Comparison of ENCODE assay signal across 8 cellular contexts in genomic region chr12:51393676-51394545, GRCh38. TPM values are rescaled to one million over a fixed set of nuclear protein-coding genes. Genes with fewer than 3 reads are reported as not detected.
A peak's percentile ranks its signal among the peaks of the same experiment; 100 is the strongest.
DNase-seq lines count a peak whose midpoint lies in the region; ATAC-seq and TF ChIP-seq lines count a peak whose summit lies in the region.

No MANE protein-coding gene starts in this region.

- CTCF ChIA-PET in BJ (lab: Yijun Ruan, JAX): interaction anchor here (1.0 to 2.4 kb wide), 3 partner anchors 10 to 28 kb away, joined by 4 to 14 read pairs (median 5); no protein-coding TSS in a partner anchor

- H3K9ac ChIP-seq in OCI-LY3 (ENCODE audit: low read length): peak overlapping the region; percentile 88

- peaks cover 35% of the 10 kb centered on the region for H3K79me2 ChIP-seq in OCI-LY3 (ENCODE audit: low read length)

- no peaks in the 10 kb centered on the region for H3K9me3 ChIP-seq in OCI-LY3 (ENCODE audit: insufficient read depth, low read length)
- no peaks in the 10 kb centered on the region for H3K9me3 ChIP-seq in upper lobe of right lung

- no peak overlapping the region for H3K4me3 ChIP-seq in BJ (ENCODE audit: low read depth, low read length)
- peak overlapping the region; percentile 80 for H3K4me3 ChIP-seq in OCI-LY3 (ENCODE audit: low read length)
- no peak overlapping the region for H3K4me3 ChIP-seq in lower leg skin (ENCODE audit: low read depth, poor library complexity, severe bottlenecking)
- no peak overlapping the region for H3K4me3 ChIP-seq in upper lobe of right lung

- H2AFZ ChIP-seq in OCI-LY3 (ENCODE audit: low read depth, low read length): no peak overlapping the region

- TF ChIP-seq CTCF in BJ (IDR thresholded peaks at IDR 0.05; ENCODE audit: insufficient read depth, low read depth, low read length) (no peak), OCI-LY3 (IDR thresholded peaks at IDR 0.05; ENCODE audit: low read depth, low read length) (no peak), lower leg skin (IDR thresholded peaks at IDR 0.05) (no peak), upper lobe of right lung (IDR thresholded peaks at IDR 0.05) (no peak)

- 70 to 73% methylated on average over 14 of the region's 14 CpGs for WGBS in lower leg skin, 2 donors

- POLR2A ChIA-PET in BJ (lab: Charles Lee): interaction anchor here (1.6 kb wide), 1 partner anchor 22 kb away, joined by 4 read pairs; no protein-coding TSS in a partner anchor

- TF ChIP-seq POLR2A in lower leg skin (IDR thresholded peaks at IDR 0.05): no peak

- peaks cover 77% of the 10 kb centered on the region for H3K4me1 ChIP-seq in OCI-LY3 (ENCODE audit: low read length)
- H3K4me1 ChIP-seq in upper lobe of right lung: peaks cover 10% of the 10 kb centered on the region

- no peaks in the 10 kb centered on the region for H4K20me1 ChIP-seq in OCI-LY3 (ENCODE audit: insufficient read depth, low read length)

- peak overlapping the region; percentile 96 for H3K27ac ChIP-seq in OCI-LY3 (ENCODE audit: low read length)
- no peak overlapping the region for H3K27ac ChIP-seq in upper lobe of right lung

- H3K36me3 ChIP-seq in BJ (ENCODE audit: control insufficient read depth, insufficient read depth, low read length) (no peaks in the 10 kb centered on the region), OCI-LY3 (replicated peaks; ENCODE audit: low read depth, low read length) (peaks cover 4% of the 10 kb centered on the region), upper lobe of right lung (no peaks in the 10 kb centered on the region)

- H3K27me3 ChIP-seq in BJ (ENCODE audit: control insufficient read depth, insufficient read depth, low read length) (no peaks in the 10 kb centered on the region), OCI-LY3 (ENCODE audit: low read depth, low read length) (no peaks in the 10 kb centered on the region), upper lobe of right lung (no peaks in the 10 kb centered on the region)

- DNase-seq in BJ (ENCODE audit: low read depth) (peak; percentile 90), lower leg skin (ENCODE audit: low spot score in 2 of 2) (peak; percentile 54 to 84), upper lobe of right lung (no peak), NCI-H510A treated with DMSO at 0.1 percent for 48 hours (lab: John Stamatoyannopoulos, UW) (no peak), NCI-H2227 (lab: John Stamatoyannopoulos, UW; ENCODE audit: unreplicated experiment) (no peak), middle frontal gyrus (ENCODE audit: extremely low spot score, low spot score) (no peak)
- DNase-seq in activated naive CD4-positive, alpha-beta T cell treated with Interleukin-2 at 50 U/mL for 16 hours: peak; percentile 56

- H3K4me2 ChIP-seq in OCI-LY3 (ENCODE audit: low read length): peak overlapping the region; percentile 82

- intact Hi-C loops in lower leg skin (cut with DNase I; ENCODE audit: low total_unique reads) (no loop called here), upper lobe of right lung (cut with DNase I) (no loop called here)

- peak; percentile 41 for ATAC-seq in upper lobe of right lung

RNA-seq across cellular contexts. Expression of gene GALNT6, which starts 2.7 kb away (rescaled TPM):
- polyA plus RNA-seq in BJ (2011; rRNA removed): 27.7 and 47.1 TPM in 2 replicates
- 23.2 and 31.9 TPM in 2 replicates for polyA minus RNA-seq in BJ (2011; rRNA and poly(A)+ RNA removed)
- 10 to 100 TPM in 1 of 4 donors, 1 to 10 TPM in 3; 1.3 to 16.4 (median 4.7) TPM for total RNA-seq in lower leg skin
- 16.6 TPM for total RNA-seq in upper lobe of right lung

RNA-seq across cellular contexts. Expression of gene SLC4A8, which starts 30.7 kb away (rescaled TPM):
- 4.9 and 7.3 TPM in 2 replicates for polyA plus RNA-seq in BJ (2011; rRNA removed)
- polyA minus RNA-seq in BJ (2011; rRNA and poly(A)+ RNA removed): 5.0 and 8.6 TPM in 2 replicates
- total RNA-seq in lower leg skin: under 1 TPM; 0.04 to 0.13 (median 0.06) TPM
- total RNA-seq in upper lobe of right lung: 2.5 TPM

RNA-seq across cellular contexts. Expression of gene CELA1, which starts 47.4 kb away (rescaled TPM):
- not detected in 2 replicates for polyA plus RNA-seq in BJ (2011; rRNA removed)
- polyA minus RNA-seq in BJ (2011; rRNA and poly(A)+ RNA removed): not detected in 2 replicates
- total RNA-seq in lower leg skin (not detected), upper lobe of right lung (not detected)

Comparison
In these comparisons a context has a peak if more than half of its experiments do, and no peak if none do; other contexts are left out.
1. DNase-seq: peak in BJ (single experiment), activated naive CD4-positive, alpha-beta T cell treated with Interleukin-2 at 50 U/mL for 16 hours (single experiment) and lower leg skin (2 of 2); none in upper lobe of right lung (single experiment), NCI-H510A treated with DMSO at 0.1 percent for 48 hours (single experiment), NCI-H2227 (single experiment) and middle frontal gyrus (single experiment).